In genomic region chr17:29714146-29714545, GRCh38 we compare ENCODE assay signal across 15 cellular contexts.
DNase-seq lines count a peak whose midpoint lies in the region; ATAC-seq and TF ChIP-seq lines count a peak whose summit lies in the region.
"Had no signal": no experiment of that assay in that cellular context is flagged by ENCODE, and none has a peak within 500 bp of the region (broad histone marks: within the 10 kb centered on the region; RNA-seq: fewer than 3 reads in every experiment).

No MANE protein-coding gene starts in this region.

- no peak overlapping the region for H3K9ac ChIP-seq in SK-N-SH

- peak; percentile 62 for ATAC-seq in GM18867 (IDR thresholded peaks at IDR 0.05; ENCODE audit: unreplicated experiment)
- ATAC-seq in T-helper 17 cell, result no peak
- peak in 2 of 3 donors; percentile 58 to 64 for ATAC-seq in natural killer cell
- no peak for ATAC-seq in GM21619 (IDR thresholded peaks at IDR 0.05; ENCODE audit: unreplicated experiment)
- no peak for ATAC-seq in GM21390 (IDR thresholded peaks at IDR 0.05; ENCODE audit: unreplicated experiment)

- 88% methylated on average over 1 of the region's 1 CpG for WGBS in SK-N-SH (ENCODE audit: low lambda C conversion rate)

- no peaks in the 10 kb centered on the region for H3K9me2 ChIP-seq in SK-N-SH

- H3F3A ChIP-seq in SK-N-SH (replicated peaks; ENCODE audit: insufficient read depth), result peaks cover 21% of the 10 kb centered on the region

- TF ChIP-seq EP300 in SK-N-SH (IDR thresholded peaks at IDR 0.05; ENCODE audit: borderline replicate concordance in 1 of 2, low read depth in 1 of 2, low read length in 1 of 2), result no peak

- POLR2A ChIA-PET in CD4-positive, alpha-beta memory T cell (lab: Charles Lee; ENCODE audit: partially characterized antibody), result interaction anchor here (0.8 to 3.6 kb wide), 3 partner anchors 9 to 12 kb away, joined by 3 to 29 read pairs (median 10); no protein-coding TSS in a partner anchor
- POLR2A ChIA-PET in SK-N-SH (lab: Yijun Ruan, JAX), result no interaction called here

- H3K4me1 ChIP-seq in CD4-positive, alpha-beta memory T cell (ENCODE audit: insufficient read depth, low read length), result peaks cover 39% of the 10 kb centered on the region
- peaks cover 26 to 28% of the 10 kb centered on the region in 2 experiments; a peak in 3 of 4 replicates for H3K4me1 ChIP-seq in SK-N-SH (ENCODE audit: control insufficient read depth in 1 of 2, insufficient read depth in 2 of 2, low read depth in 1 of 2, low read length in 1 of 2)

- TF ChIP-seq RAD21 in SK-N-SH (IDR thresholded peaks at IDR 0.05; ENCODE audit: low read length), result no peak

- no peak overlapping the region for H2AFZ ChIP-seq in SK-N-SH (ENCODE audit: low read depth)

- no peaks in the 10 kb centered on the region for H3K27me3 Mint-ChIP-seq in CD4-positive, alpha-beta memory T cell
- H3K27me3 Mint-ChIP-seq in T-helper 17 cell (no peaks in the 10 kb centered on the region), natural killer cell (ENCODE audit: low read depth in 2 of 2) (no peaks in the 10 kb centered on the region)

- peaks cover 24 to 40% of the 10 kb centered on the region in 2 donors for H3K36me3 Mint-ChIP-seq in CD4-positive, alpha-beta memory T cell
- H3K36me3 Mint-ChIP-seq in T-helper 17 cell (ENCODE audit: low read depth), result peaks cover 9% of the 10 kb centered on the region
- H3K36me3 Mint-ChIP-seq in natural killer cell, result no peaks in the 10 kb centered on the region

- no peak overlapping the region for H3K27ac ChIP-seq in CD4-positive, alpha-beta memory T cell (ENCODE audit: low read depth, low read length)
- H3K27ac ChIP-seq in SK-N-SH (ENCODE audit: low read depth in 2 of 2, low read length in 1 of 2), result peak overlapping the region in 1 of 2 experiments; percentile 99; a peak in 2 of 4 replicates
- H3K27ac ChIP-seq: cardiac muscle cell, suprapubic skin, WERI-Rb-1 had no signal

- H3K27ac Mint-ChIP-seq in CD4-positive, alpha-beta memory T cell, result peak overlapping the region; percentile 6 to 92 (median 77)
- H3K27ac Mint-ChIP-seq in T-helper 17 cell (peak overlapping the region; percentile 86), natural killer cell (peak overlapping the region; percentile 78 to 92)

- H3K9me3 Mint-ChIP-seq in CD4-positive, alpha-beta memory T cell, result no peaks in the 10 kb centered on the region
- H3K9me3 Mint-ChIP-seq in natural killer cell, result no peaks in the 10 kb centered on the region
- H3K9me3 Mint-ChIP-seq: nephron progenitor cell had no signal

- H3K9me3 ChIP-seq in CD4-positive, alpha-beta memory T cell (ENCODE audit: control insufficient read depth in 1 of 2, low read length in 2 of 2), result no peaks in the 10 kb centered on the region
- H3K9me3 ChIP-seq in T-helper 17 cell (ENCODE audit: control insufficient read depth, low read length, poor library complexity, severe bottlenecking), result no peaks in the 10 kb centered on the region
- no peaks in the 10 kb centered on the region for H3K9me3 ChIP-seq in SK-N-SH
- H3K9me3 ChIP-seq: suprapubic skin had no signal

- CTCF ChIA-PET in CD4-positive, alpha-beta memory T cell (lab: Charles Lee; ENCODE audit: partially characterized antibody), result no interaction called here
- CTCF ChIA-PET in SK-N-SH (lab: Yijun Ruan, JAX), result interaction anchor here (1.4 kb wide), 1 partner anchor 75 kb away, joined by 5 read pairs; no protein-coding TSS in a partner anchor

- H3K79me2 ChIP-seq in SK-N-SH (ENCODE audit: insufficient read depth), result peaks cover 5% of the 10 kb centered on the region; the same call in 1 of the 2 replicates

- no peaks in the 10 kb centered on the region for H4K20me1 ChIP-seq in SK-N-SH (ENCODE audit: insufficient read depth)

- H3K27me3 ChIP-seq in CD4-positive, alpha-beta memory T cell (ENCODE audit: insufficient read depth, low read length), result no peaks in the 10 kb centered on the region
- H3K27me3 ChIP-seq in SK-N-SH (ENCODE audit: insufficient read depth), result no peaks in the 10 kb centered on the region
- H3K27me3 ChIP-seq: cardiac muscle cell, suprapubic skin had no signal

- no peaks in the 10 kb centered on the region for H3K36me3 ChIP-seq in CD4-positive, alpha-beta memory T cell (ENCODE audit: insufficient read depth, low read length)
- peaks cover 0 to 2% of the 10 kb centered on the region in 2 experiments for H3K36me3 ChIP-seq in SK-N-SH (replicated peaks in 1 of 2; ENCODE audit: control insufficient read depth in 1 of 2, insufficient read depth in 2 of 2, low read length in 1 of 2)
- H3K36me3 ChIP-seq: cardiac muscle cell, suprapubic skin, WERI-Rb-1 had no signal

- no peak overlapping the region for H3K4me2 ChIP-seq in SK-N-SH

- peak overlapping the region in 3 of 8 donors; percentile 0 to 54 (median 15) for H3K4me3 Mint-ChIP-seq in CD4-positive, alpha-beta memory T cell
- H3K4me3 Mint-ChIP-seq in T-helper 17 cell (peak overlapping the region; percentile 2), natural killer cell (peak overlapping the region; percentile 14)
- H3K4me3 Mint-ChIP-seq: nephron progenitor cell had no signal

- peaks cover 58 to 92% (median 68%) of the 10 kb centered on the region in 4 donors for H3K4me1 Mint-ChIP-seq in CD4-positive, alpha-beta memory T cell
- peaks cover 39% of the 10 kb centered on the region for H3K4me1 Mint-ChIP-seq in T-helper 17 cell
- H3K4me1 Mint-ChIP-seq in natural killer cell, result peaks cover 84 to 85% of the 10 kb centered on the region in 2 donors

- no peak for DNase-seq in CD4-positive, alpha-beta memory T cell
- DNase-seq in T-helper 17 cell (no peak), natural killer cell (no peak), NCI-H345 treated with DMSO at 0.1 percent for 48 hours (lab: John Stamatoyannopoulos, UW; ENCODE audit: unreplicated experiment) (no peak), SK-N-SH (no peak)
- DNase-seq: DND-41; nephron progenitor cell; RPMI8226; stimulated activated CD4-positive, alpha-beta T cell treated with anti-CD3 and anti-CD28 coated beads, Interleukin-2, amount 100 ng/mL, for 24 hours; WERI-Rb-1 had no signal

- no peak for TF ChIP-seq CTCF in natural killer cell (IDR thresholded peaks at IDR 0.05)
- no peak for TF ChIP-seq CTCF in SK-N-SH (IDR thresholded peaks at IDR 0.05)

- H3K4me3 ChIP-seq in CD4-positive, alpha-beta memory T cell (ENCODE audit: low read length in 2 of 2), result no peak overlapping the region
- no peak overlapping the region for H3K4me3 ChIP-seq in SK-N-SH (ENCODE audit: low read depth in 2 of 2, low read length in 1 of 2)
- H3K4me3 ChIP-seq: cardiac muscle cell, suprapubic skin had no signal

- intact Hi-C loops in CD4-positive, alpha-beta memory T cell (cut with micrococcal nuclease), result no loop called here
- intact Hi-C loops in natural killer cell (cut with micrococcal nuclease), result no loop called here

TF ChIP-seq in SK-N-SH, 30 proteins besides CTCF, POLR2A, EP300 and RAD21:
- TF ChIP-seq RXRA (IDR thresholded peaks at IDR 0.05; ENCODE audit: borderline replicate concordance, low read depth), result no peak
- TF ChIP-seq RCOR1 (IDR thresholded peaks at IDR 0.05; ENCODE audit: low read length), result no peak
- TF ChIP-seq, protein P1, sequence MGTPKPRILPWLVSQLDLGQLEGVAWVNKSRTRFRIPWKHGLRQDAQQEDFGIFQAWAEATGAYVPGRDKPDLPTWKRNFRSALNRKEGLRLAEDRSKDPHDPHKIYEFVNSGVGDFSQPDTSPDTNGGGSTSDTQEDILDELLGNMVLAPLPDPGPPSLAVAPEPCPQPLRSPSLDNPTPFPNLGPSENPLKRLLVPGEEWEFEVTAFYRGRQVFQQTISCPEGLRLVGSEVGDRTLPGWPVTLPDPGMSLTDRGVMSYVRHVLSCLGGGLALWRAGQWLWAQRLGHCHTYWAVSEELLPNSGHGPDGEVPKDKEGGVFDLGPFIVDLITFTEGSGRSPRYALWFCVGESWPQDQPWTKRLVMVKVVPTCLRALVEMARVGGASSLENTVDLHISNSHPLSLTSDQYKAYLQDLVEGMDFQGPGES (IDR thresholded peaks at IDR 0.05; ENCODE audit: low read depth, low read length), result no peak
- no peak for TF ChIP-seq TAF1 (IDR thresholded peaks at IDR 0.05; ENCODE audit: borderline replicate concordance, low read depth, low read length)
- TF ChIP-seq SIN3A (IDR thresholded peaks at IDR 0.05; ENCODE audit: borderline replicate concordance, low read depth, low read length), result no peak
- no peak for TF ChIP-seq PBX3 (IDR thresholded peaks at IDR 0.05)

Comparison
In these comparisons a context has a peak if more than half of its experiments do, and no peak if none do; other contexts are left out.
1. ATAC-seq: peak in GM18867 (single experiment) and natural killer cell (2 of 3); none in T-helper 17 cell (single experiment), GM21619 (single experiment) and GM21390 (single experiment).
2. Peak in every context shown above with its lines, with median percentiles within 50 percentile points of each other: H3K27ac Mint-ChIP-seq.